In the genomic region with DNA sequence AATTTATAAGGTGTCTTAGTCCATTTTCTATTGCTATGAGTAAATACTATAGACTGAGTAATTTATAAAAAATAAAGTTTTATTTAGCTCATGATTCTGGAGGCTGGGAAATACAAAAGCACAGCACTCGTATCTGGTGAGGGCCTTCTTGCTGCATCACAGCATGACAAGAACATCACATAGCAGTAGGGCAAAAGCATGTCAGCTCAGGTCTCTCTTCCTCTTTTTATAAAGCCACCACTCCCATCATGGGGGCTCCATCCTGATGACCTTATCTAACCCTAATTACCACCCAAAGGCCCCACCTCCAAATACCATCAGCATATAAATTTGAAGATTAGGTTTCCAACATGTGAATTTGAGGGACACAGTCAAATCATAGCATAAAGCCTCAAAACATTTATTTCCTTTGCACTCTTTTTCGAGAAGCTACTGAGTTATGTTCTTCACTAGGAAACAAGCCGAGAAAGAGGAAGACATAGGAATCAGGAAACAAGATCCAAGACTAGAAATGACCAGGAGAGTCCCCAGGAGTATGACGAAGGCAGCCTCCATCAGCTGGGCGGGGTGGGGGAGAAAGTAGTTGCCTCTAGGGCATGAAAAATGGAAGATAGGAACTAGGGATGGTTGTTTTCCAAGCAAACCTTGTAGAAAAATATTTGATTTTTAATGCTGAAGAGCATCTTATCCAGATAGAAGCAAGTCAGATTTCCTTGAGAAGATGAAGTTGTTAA, we compare ENCODE assay signal across 21 cellular contexts.
"Had no signal": no experiment of that assay in that cellular context is flagged by ENCODE, and none has a peak within 500 bp of the region (broad histone marks: within the 10 kb centered on the region; RNA-seq: fewer than 3 reads in every experiment).

No MANE protein-coding gene starts in this region.

- H3K9ac ChIP-seq: parathyroid adenoma had no signal

- H3K4me3 ChIP-seq: colonic mucosa, esophagus squamous epithelium, heart right ventricle, lower lobe of right lung, prostate gland, sigmoid colon, stomach, thyroid gland had no signal

- H3K4me1 ChIP-seq: colonic mucosa, lower lobe of right lung, parathyroid adenoma, prostate gland, sigmoid colon, stomach, thyroid gland had no signal

- FAIRE-seq: endometrium had no signal

- H3K27me3 ChIP-seq: colonic mucosa, esophagus squamous epithelium, heart right ventricle, neutrophil, sigmoid colon, stomach, thyroid gland had no signal

- DNase-seq: colonic mucosa; dermis blood vessel endothelial cell; effector memory CD8-positive, alpha-beta T cell; erythroblast; esophagus squamous epithelium; foreskin melanocyte; glutamatergic neuron; heart right ventricle; hippocampal formation; left ventricle myocardium superior; lower lobe of right lung; sigmoid colon; stimulated activated CD4-positive, alpha-beta T cell treated with anti-CD3 and anti-CD28 coated beads, Interleukin-2, amount 100 ng/mL, for 24 hours; stimulated activated CD4-positive, alpha-beta T cell treated with anti-CD3 and anti-CD28 coated beads, Interleukin-4, amount 100 ng/mL, for 24 hours; stimulated activated naive CD4-positive, alpha-beta T cell treated with Interleukin-2 at 50 U/mL for 16 hours; stomach; thyroid gland had no signal

- H3K36me3 ChIP-seq: colonic mucosa, esophagus squamous epithelium, heart right ventricle, lower lobe of right lung, neutrophil, prostate gland, sigmoid colon, stomach, thyroid gland had no signal

- H3K27ac ChIP-seq: colonic mucosa, esophagus squamous epithelium, heart right ventricle, lower lobe of right lung, neutrophil, parathyroid adenoma, prostate gland, sigmoid colon, stomach, thyroid gland had no signal

- H3K9me3 ChIP-seq: colonic mucosa, esophagus squamous epithelium, heart right ventricle, lower lobe of right lung, neutrophil, prostate gland, sigmoid colon, thyroid gland had no signal
